25 cellular contexts compared by ENCODE assay signal in genomic region chrX:115588180-115588579, GRCh38.
"Had no signal": no experiment of that assay in that cellular context is flagged by ENCODE, and none has a peak within 500 bp of the region (broad histone marks: within the 10 kb centered on the region; RNA-seq: fewer than 3 reads in every experiment).

No MANE protein-coding gene starts in this region.

- DNase-seq: activated CD4-positive, alpha-beta memory T cell treated with anti-CD3 and anti-CD28 coated beads, Interleukin-2, amount 10 ng/mL, durations not matched to agents 7 days and 5 days; activated CD4-positive, alpha-beta T cell treated with anti-CD3 and anti-CD28 coated beads for 48 hours; activated CD4-positive, CD25-positive, alpha-beta regulatory T cell; activated naive CD4-positive, alpha-beta T cell treated with anti-CD3 and anti-CD28 coated beads for 36 hours; activated T-cell treated with anti-CD3 and anti-CD28 coated beads, Interleukin-2, amount 50 U/mL, for 1 hour; anterior cingulate cortex; effector CD4-positive, alpha-beta T cell; head of caudate nucleus; kidney glomerular epithelial cell; mucosa of descending colon; naive B cell; right cardiac atrium; stimulated activated CD4-positive, alpha-beta T cell treated with anti-CD3 and anti-CD28 coated beads, Interleukin-15, amount 100 ng/mL, for 24 hours; stimulated activated CD4-positive, alpha-beta T cell treated with anti-CD3 and anti-CD28 coated beads, Interleukin-2, amount 100 ng/mL, for 48 hours; T-helper 1 cell; T1000; upper lobe of right lung had no signal

- H3K36me3 Mint-ChIP-seq: memory B cell, naive B cell had no signal

- H3K27me3 Mint-ChIP-seq: activated CD4-positive, alpha-beta memory T cell treated with anti-CD3 and anti-CD28 coated beads, Interleukin-2, amount 10 ng/mL, durations not matched to agents 7 days and 5 days; central memory CD8-positive, alpha-beta T cell; memory B cell; naive B cell; progenitor cell of endocrine pancreas; stimulated activated naive CD8-positive, alpha-beta T cell treated with anti-CD3 and anti-CD28 coated beads, Interleukin-15, Interleukin-2, amounts not matched to agents 100 ng/mL and 50 ng/mL, for 24 hours had no signal

- H3K4me1 ChIP-seq: upper lobe of right lung had no signal

- H3K9me3 ChIP-seq: esophagus muscularis mucosa, mucosa of descending colon, suprapubic skin, upper lobe of right lung had no signal

- H3K4me3 ChIP-seq: esophagus muscularis mucosa, mucosa of descending colon, skin epidermis, suprapubic skin, upper lobe of right lung had no signal

- ATAC-seq: mucosa of descending colon, right cardiac atrium, upper lobe of right lung had no signal

- H3K36me3 ChIP-seq: esophagus muscularis mucosa, suprapubic skin, upper lobe of right lung had no signal

- H3K4me1 Mint-ChIP-seq: activated CD4-positive, alpha-beta memory T cell treated with anti-CD3 and anti-CD28 coated beads, Interleukin-2, amount 10 ng/mL, durations not matched to agents 7 days and 5 days; central memory CD8-positive, alpha-beta T cell; memory B cell; naive B cell had no signal

- H3K27ac Mint-ChIP-seq: activated CD4-positive, alpha-beta memory T cell treated with anti-CD3 and anti-CD28 coated beads, Interleukin-2, amount 10 ng/mL, durations not matched to agents 7 days and 5 days; activated naive CD4-positive, alpha-beta T cell treated with anti-CD3 and anti-CD28 coated beads for 36 hours; memory B cell; naive B cell; progenitor cell of endocrine pancreas; stimulated activated naive CD8-positive, alpha-beta T cell treated with anti-CD3 and anti-CD28 coated beads, Interleukin-15, Interleukin-2, amounts not matched to agents 100 ng/mL and 50 ng/mL, for 24 hours had no signal

- H3K27ac ChIP-seq: esophagus muscularis mucosa, suprapubic skin, upper lobe of right lung had no signal

- H3K4me3 Mint-ChIP-seq: activated CD4-positive, alpha-beta memory T cell treated with anti-CD3 and anti-CD28 coated beads, Interleukin-2, amount 10 ng/mL, durations not matched to agents 7 days and 5 days; activated naive CD4-positive, alpha-beta T cell treated with anti-CD3 and anti-CD28 coated beads for 36 hours; central memory CD8-positive, alpha-beta T cell; memory B cell; naive B cell; neural crest cell; stimulated activated naive CD8-positive, alpha-beta T cell treated with anti-CD3 and anti-CD28 coated beads, Interleukin-15, Interleukin-2, amounts not matched to agents 100 ng/mL and 50 ng/mL, for 24 hours had no signal

- H3K27me3 ChIP-seq: esophagus muscularis mucosa, suprapubic skin, upper lobe of right lung had no signal

- H3K9me3 Mint-ChIP-seq: activated CD4-positive, alpha-beta memory T cell treated with anti-CD3 and anti-CD28 coated beads, Interleukin-2, amount 10 ng/mL, durations not matched to agents 7 days and 5 days; activated naive CD4-positive, alpha-beta T cell treated with anti-CD3 and anti-CD28 coated beads for 36 hours; central memory CD8-positive, alpha-beta T cell; memory B cell; neural crest cell; stimulated activated naive CD8-positive, alpha-beta T cell treated with anti-CD3 and anti-CD28 coated beads, Interleukin-15, Interleukin-2, amounts not matched to agents 100 ng/mL and 50 ng/mL, for 24 hours had no signal
